In genomic region chr18:28041366-28041765, GRCh38 we compare ENCODE assay signal across 14 cellular contexts.
DNase-seq lines count a peak whose midpoint lies in the region; ATAC-seq and TF ChIP-seq lines count a peak whose summit lies in the region.
"Had no signal": no experiment of that assay in that cellular context is flagged by ENCODE, and none has a peak within 500 bp of the region (broad histone marks: within the 10 kb centered on the region; RNA-seq: fewer than 3 reads in every experiment).

No MANE protein-coding gene starts in this region.

- H2AFZ ChIP-seq in IMR-90 (replicated peaks; ENCODE audit: low read length, poor library complexity), result no peak overlapping the region
- H2AFZ ChIP-seq in PC-9, result no peak overlapping the region

- H2BK5ac ChIP-seq in IMR-90 (ENCODE audit: low read depth, low read length, poor library complexity, severe bottlenecking), result no peak overlapping the region

- H3K36me3 Mint-ChIP-seq in activated T-helper 1 cell treated with anti-CD3 and anti-CD28 coated beads, Interleukin-12 subunit alpha, Interleukin-12 subunit beta, Interleukin-2, Interleukin-4 antibody, amounts not matched to agents 30 ng/mL and 10 ng/mL and 1 ng/mL, durations not matched to agents 14 hours and 24 hours and 36 hours (ENCODE audit: low read depth), result no peaks in the 10 kb centered on the region
- no peaks in the 10 kb centered on the region for H3K36me3 Mint-ChIP-seq in naive thymus-derived CD8-positive, alpha-beta T cell

- no peak overlapping the region; the same call in 1 of the 2 replicates for H4K5ac ChIP-seq in IMR-90 (ENCODE audit: low read depth, low read length)

- H3K79me1 ChIP-seq in IMR-90 (ENCODE audit: low read depth in 1 of 2, low read length in 2 of 2), result peaks cover 8 to 35% of the 10 kb centered on the region in 2 experiments; a peak in 3 of 4 replicates

- peaks cover 16% of the 10 kb centered on the region for H3K27me3 ChIP-seq in A673 (replicated peaks; ENCODE audit: insufficient read depth, low read depth, low read length, poor library complexity)
- H3K27me3 ChIP-seq in IMR-90 (ENCODE audit: control insufficient read depth, insufficient read depth, low read length), result no peaks in the 10 kb centered on the region
- no peaks in the 10 kb centered on the region for H3K27me3 ChIP-seq in PC-9 (ENCODE audit: insufficient read depth, low read depth)
- H3K27me3 ChIP-seq: BLaER1, body of pancreas, esophagus muscularis mucosa, ovary, testis had no signal

- no peak overlapping the region for H2BK20ac ChIP-seq in IMR-90 (ENCODE audit: low read depth, low read length)

- H3K14ac ChIP-seq in IMR-90 (replicated peaks; ENCODE audit: low read depth, low read length), result 0 out of 2 replicates have a peak overlapping the region, but pooled peaks have one; percentile 24

- intact Hi-C loops in A673 (cut with micrococcal nuclease; ENCODE audit: unreplicated experiment), result no loop called here
- intact Hi-C loops in IMR-90 (cut with micrococcal nuclease), result no loop called here
- intact Hi-C loops in PC-9 (cut with micrococcal nuclease; ENCODE audit: unreplicated experiment), result no loop called here
- intact Hi-C loops in activated T-helper 1 cell treated with anti-CD3 and anti-CD28 coated beads, Interleukin-12 subunit alpha, Interleukin-12 subunit beta, Interleukin-2, Interleukin-4 antibody, amounts not matched to agents 30 ng/mL and 10 ng/mL and 1 ng/mL, durations not matched to agents 14 hours and 24 hours and 36 hours (cut with micrococcal nuclease), result no loop called here

- POLR2A ChIA-PET in A673 (lab: Charles Lee; ENCODE audit: low non-redundant PET) (no interaction called here), IMR-90 (lab: Charles Lee; ENCODE audit: unreplicated experiment) (no interaction called here), PC-9 (lab: Charles Lee; ENCODE audit: unreplicated experiment) (no interaction called here)
- POLR2A ChIA-PET in naive thymus-derived CD8-positive, alpha-beta T cell (lab: Charles Lee), result no interaction called here

- no peak overlapping the region for H3K27ac ChIP-seq in A673 (ENCODE audit: low read depth, low read length, poor library complexity, severe bottlenecking)
- H3K27ac ChIP-seq in IMR-90 (ENCODE audit: insufficient read depth, low read length), result no peak overlapping the region
- H3K27ac ChIP-seq in PC-9, result no peak overlapping the region
- H3K27ac ChIP-seq: BLaER1, body of pancreas, esophagus muscularis mucosa, ovary, testis had no signal

- no peaks in the 10 kb centered on the region for H3K79me2 ChIP-seq in PC-9 (ENCODE audit: low read depth)

- H3K9me2 ChIP-seq in PC-9 (ENCODE audit: insufficient read depth), result no peaks in the 10 kb centered on the region

- no peak overlapping the region for H3K56ac ChIP-seq in IMR-90 (ENCODE audit: extremely low read depth, insufficient read depth, low read length)

- no peak overlapping the region for H3K9ac ChIP-seq in IMR-90 (ENCODE audit: low read depth, low read length)
- H3K9ac ChIP-seq: BLaER1 had no signal

- H3K36me3 ChIP-seq in A673 (ENCODE audit: insufficient read depth, low read length, poor library complexity, severe bottlenecking) (no peaks in the 10 kb centered on the region), IMR-90 (ENCODE audit: control insufficient read depth, insufficient read depth, low read length) (no peaks in the 10 kb centered on the region), PC-9 (ENCODE audit: low read depth) (no peaks in the 10 kb centered on the region)
- H3K36me3 ChIP-seq: BLaER1, esophagus muscularis mucosa, ovary had no signal

- TF ChIP-seq POLR2A in IMR-90 (IDR thresholded peaks at IDR 0.05; ENCODE audit: low read depth, low read length), result no peak

- no peak overlapping the region for H4K91ac ChIP-seq in IMR-90 (ENCODE audit: insufficient read depth, low read depth, low read length)

- dilution Hi-C loops in IMR-90 (cut with HindIII; ENCODE audit: low sequenced_read_pairs, unreplicated experiment), result no loop called here

- no peak overlapping the region for H2AK5ac ChIP-seq in IMR-90 (ENCODE audit: low read depth, low read length)

- H3K4me3 ChIP-seq in A673 (ENCODE audit: low read depth, low read length, poor library complexity, severe bottlenecking), result no peak overlapping the region
- H3K4me3 ChIP-seq in IMR-90 (ENCODE audit: insufficient read depth, low read depth, low read length), result no peak overlapping the region
- no peak overlapping the region for H3K4me3 ChIP-seq in cardiac fibroblast (replicated peaks in 1 of 2; ENCODE audit: low read depth in 2 of 2, low read length in 2 of 2)
- H3K4me3 ChIP-seq in PC-9, result no peak overlapping the region
- H3K4me3 ChIP-seq: BLaER1, body of pancreas, esophagus muscularis mucosa, ovary, testis had no signal

- peaks cover 4% of the 10 kb centered on the region for H3K9me3 Mint-ChIP-seq in activated T-helper 1 cell treated with anti-CD3 and anti-CD28 coated beads, Interleukin-12 subunit alpha, Interleukin-12 subunit beta, Interleukin-2, Interleukin-4 antibody, amounts not matched to agents 30 ng/mL and 10 ng/mL and 1 ng/mL, durations not matched to agents 14 hours and 24 hours and 36 hours
- peaks cover 0 to 7% (median 0%) of the 10 kb centered on the region in 9 donors for H3K9me3 Mint-ChIP-seq in naive thymus-derived CD8-positive, alpha-beta T cell

- no peak overlapping the region for H2BK15ac ChIP-seq in IMR-90 (ENCODE audit: low read depth, low read length)

- H3K4ac ChIP-seq in IMR-90 (ENCODE audit: low read depth, low read length), result no peak overlapping the region

- TF ChIP-seq CTCF in A673 (conservative IDR thresholded peaks at IDR 0.05; ENCODE audit: low read depth, low read length), result no peak
- no peak for TF ChIP-seq CTCF in IMR-90 (conservative IDR thresholded peaks at IDR 0.05; ENCODE audit: low read depth, low read length)
- no peak for TF ChIP-seq CTCF in cardiac fibroblast (IDR thresholded peaks at IDR 0.05; ENCODE audit: low read depth, low read length)
- no peak for TF ChIP-seq CTCF in PC-9 (conservative IDR thresholded peaks at IDR 0.05)

- H4K8ac ChIP-seq in IMR-90 (ENCODE audit: low read depth in 2 of 2, low read length in 2 of 2), result peak overlapping the region in 1 of 2 experiments; percentile 31; a peak in 1 of 4 replicates

- in situ Hi-C loops in IMR-90 (cut with MboI; ENCODE audit: low sequenced_read_pairs), result no loop called here

- no peak overlapping the region for H3K4me2 ChIP-seq in IMR-90 (ENCODE audit: low read depth, low read length)
- no peak overlapping the region for H3K4me2 ChIP-seq in PC-9
- H3K4me2 ChIP-seq: BLaER1 had no signal

- no peaks in the 10 kb centered on the region for H4K20me1 ChIP-seq in IMR-90 (ENCODE audit: insufficient read depth, low read length)
- H4K20me1 ChIP-seq in PC-9 (ENCODE audit: insufficient read depth), result no peaks in the 10 kb centered on the region
- H4K20me1 ChIP-seq: BLaER1 had no signal

- no peaks in the 10 kb centered on the region for H3K4me1 Mint-ChIP-seq in activated T-helper 1 cell treated with anti-CD3 and anti-CD28 coated beads, Interleukin-12 subunit alpha, Interleukin-12 subunit beta, Interleukin-2, Interleukin-4 antibody, amounts not matched to agents 30 ng/mL and 10 ng/mL and 1 ng/mL, durations not matched to agents 14 hours and 24 hours and 36 hours (ENCODE audit: low read depth)
- H3K4me1 Mint-ChIP-seq in naive thymus-derived CD8-positive, alpha-beta T cell, result no peaks in the 10 kb centered on the region

- H3K23ac ChIP-seq in IMR-90 (ENCODE audit: low read depth, low read length), result no peak overlapping the region; the same call in 1 of the 2 replicates

- no peak overlapping the region for H3K4me3 Mint-ChIP-seq in activated T-helper 1 cell treated with anti-CD3 and anti-CD28 coated beads, Interleukin-12 subunit alpha, Interleukin-12 subunit beta, Interleukin-2, Interleukin-4 antibody, amounts not matched to agents 30 ng/mL and 10 ng/mL and 1 ng/mL, durations not matched to agents 14 hours and 24 hours and 36 hours
- no peak overlapping the region for H3K4me3 Mint-ChIP-seq in naive thymus-derived CD8-positive, alpha-beta T cell

- 0 out of 2 replicates have a peak overlapping the region, but pooled peaks have one; percentile 5 for H2BK120ac ChIP-seq in IMR-90 (ENCODE audit: low read depth, low read length)

- H2AK9ac ChIP-seq in IMR-90 (replicated peaks; ENCODE audit: low read depth, low read length, poor library complexity), result no peak overlapping the region

- no peak overlapping the region for H3K27ac Mint-ChIP-seq in activated T-helper 1 cell treated with anti-CD3 and anti-CD28 coated beads, Interleukin-12 subunit alpha, Interleukin-12 subunit beta, Interleukin-2, Interleukin-4 antibody, amounts not matched to agents 30 ng/mL and 10 ng/mL and 1 ng/mL, durations not matched to agents 14 hours and 24 hours and 36 hours
- H3K27ac Mint-ChIP-seq in naive thymus-derived CD8-positive, alpha-beta T cell, result no peak overlapping the region

- H3K9me3 ChIP-seq in A673 (ENCODE audit: low read depth, low read length, poor library complexity, severe bottlenecking) (no peaks in the 10 kb centered on the region), IMR-90 (ENCODE audit: control insufficient read depth, insufficient read depth, low read length) (no peaks in the 10 kb centered on the region), PC-9 (ENCODE audit: insufficient read depth, low read depth) (no peaks in the 10 kb centered on the region)
- H3K9me3 ChIP-seq: BLaER1, body of pancreas, esophagus muscularis mucosa, ovary, testis had no signal

- no CpG with 5 or more reads among the region's 5 CpGs for WGBS in IMR-90 (ENCODE audit: extremely low coverage in 2 of 2, insufficient read length in 1 of 2), 2 experiments

- TF ChIP-seq RAD21 in IMR-90 (IDR thresholded peaks at IDR 0.05; ENCODE audit: low read length), result no peak

- H3F3A ChIP-seq in PC-9 (ENCODE audit: insufficient read depth, low read depth), result no peaks in the 10 kb centered on the region

- peak overlapping the region; percentile 3; the same call in 1 of the 2 replicates for H3K18ac ChIP-seq in IMR-90 (ENCODE audit: low read depth, low read length)

- peaks cover 6% of the 10 kb centered on the region for H3K9me1 ChIP-seq in IMR-90 (ENCODE audit: insufficient read depth, low read length)

- CTCF ChIA-PET in A673 (lab: Charles Lee) (no interaction called here), IMR-90 (lab: Yijun Ruan, JAX) (no interaction called here), PC-9 (lab: Charles Lee) (no interaction called here)

- H3K4me1 ChIP-seq in A673 (ENCODE audit: insufficient read depth, low read length, poor library complexity, severe bottlenecking) (no peaks in the 10 kb centered on the region), IMR-90 (ENCODE audit: control insufficient read depth, insufficient read depth, low read length) (peaks cover 10% of the 10 kb centered on the region), PC-9 (replicated peaks; ENCODE audit: insufficient read depth) (no peaks in the 10 kb centered on the region)
- H3K4me1 ChIP-seq: BLaER1, body of pancreas, testis had no signal

- peaks cover 1% of the 10 kb centered on the region for H3K27me3 Mint-ChIP-seq in activated T-helper 1 cell treated with anti-CD3 and anti-CD28 coated beads, Interleukin-12 subunit alpha, Interleukin-12 subunit beta, Interleukin-2, Interleukin-4 antibody, amounts not matched to agents 30 ng/mL and 10 ng/mL and 1 ng/mL, durations not matched to agents 14 hours and 24 hours and 36 hours (ENCODE audit: insufficient read depth)
- H3K27me3 Mint-ChIP-seq in naive thymus-derived CD8-positive, alpha-beta T cell, result no peaks in the 10 kb centered on the region

- peak; percentile 54 for DNase-seq in A673 (ENCODE audit: low spot score)
- DNase-seq in IMR-90, result peak; percentile 53
- DNase-seq in cardiac fibroblast (ENCODE audit: low read depth in 2 of 2), result peak; percentile 79 to 84
- DNase-seq in kidney tubule cell (ENCODE audit: low spot score), result peak; percentile 75
- DNase-seq in PC-9, result no peak
- DNase-seq in activated T-helper 1 cell treated with anti-CD3 and anti-CD28 coated beads, Interleukin-12 subunit alpha, Interleukin-12 subunit beta, Interleukin-2, Interleukin-4 antibody, amounts not matched to agents 30 ng/mL and 10 ng/mL and 1 ng/mL, durations not matched to agents 14 hours and 24 hours and 36 hours (ENCODE audit: low spot score), result no peak
- no peak for DNase-seq in NCI-H2196 (lab: John Stamatoyannopoulos, UW; ENCODE audit: unreplicated experiment)
- no peak for DNase-seq in naive thymus-derived CD8-positive, alpha-beta T cell
- DNase-seq: body of pancreas, NCI-H1436, ovary, testis had no signal

- ATAC-seq in IMR-90 (ENCODE audit: low read depth), result no peak
- no peak for ATAC-seq in naive thymus-derived CD8-positive, alpha-beta T cell
- ATAC-seq: body of pancreas had no signal

- BruUV-seq in A673 (replicated peaks; lab: Mats Ljungman, UMichigan), result no TSS peak
- no TSS peak for BruUV-seq in IMR-90 (replicated peaks; lab: Mats Ljungman, UMichigan)
- BruUV-seq in PC-9 (replicated peaks; lab: Mats Ljungman, UMichigan), result no TSS peak

Comparison
In these comparisons a context has a peak if more than half of its experiments do, and no peak if none do; other contexts are left out.
1. DNase-seq: peak in A673 (single experiment), IMR-90 (single experiment), cardiac fibroblast (2 of 2) and kidney tubule cell (single experiment); none in PC-9 (0 of 2), activated T-helper 1 cell treated with anti-CD3 and anti-CD28 coated beads, Interleukin-12 subunit alpha, Interleukin-12 subunit beta, Interleukin-2, Interleukin-4 antibody, amounts not matched to agents 30 ng/mL and 10 ng/mL and 1 ng/mL, durations not matched to agents 14 hours and 24 hours and 36 hours (single experiment), NCI-H2196 (single experiment) and naive thymus-derived CD8-positive, alpha-beta T cell (0 of 10).